ENCODE assay signal across 8 cellular contexts in the genomic region with DNA sequence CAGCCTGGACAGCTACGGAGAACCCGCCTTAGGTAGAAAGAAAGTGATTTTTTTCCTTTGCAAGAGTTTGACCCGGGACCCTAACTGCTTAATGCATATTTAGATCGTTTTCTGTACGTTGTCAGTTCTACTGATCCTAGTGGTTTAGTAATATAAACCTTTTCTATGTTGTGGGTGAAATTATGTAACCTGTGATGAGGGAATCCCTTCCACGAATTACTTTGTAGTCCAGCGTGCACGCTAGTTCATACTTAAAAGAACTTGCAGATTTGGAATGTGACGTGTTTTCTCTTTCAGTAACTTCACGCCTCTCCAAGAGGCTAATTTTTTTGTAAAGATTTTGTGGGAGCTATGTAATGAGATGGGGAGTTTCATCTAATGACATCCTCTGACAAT. TPM values are rescaled to one million over a fixed set of nuclear protein-coding genes. Genes with fewer than 3 reads are reported as not detected.
DNase-seq lines count a peak whose midpoint lies in the region; ATAC-seq and TF ChIP-seq lines count a peak whose summit lies in the region.

No MANE protein-coding gene starts in this region.

- no peaks in the 10 kb centered on the region for H3K9me3 ChIP-seq in T-helper 17 cell (ENCODE audit: control insufficient read depth, low read length, poor library complexity, severe bottlenecking)
- no peaks in the 10 kb centered on the region for H3K9me3 ChIP-seq in skeletal muscle satellite cell (replicated peaks; ENCODE audit: low read length)

- peaks cover 41% of the 10 kb centered on the region for H3K4me1 ChIP-seq in skeletal muscle satellite cell (ENCODE audit: control insufficient read depth, insufficient read depth, low read length)

- H3K27ac Mint-ChIP-seq in T-helper 17 cell: peak overlapping the region; percentile 96

- H3K4me3 ChIP-seq in foreskin fibroblast (ENCODE audit: low read depth in 1 of 2, low read length in 2 of 2): peak overlapping the region; percentile 91 to 99
- peak overlapping the region; percentile 99 for H3K4me3 ChIP-seq in skeletal muscle satellite cell (ENCODE audit: low read length)

- H3K4me1 Mint-ChIP-seq in T-helper 17 cell: peaks cover 27% of the 10 kb centered on the region

- peak; percentile 2 for ATAC-seq in GM18870 (IDR thresholded peaks at IDR 0.05; ENCODE audit: unreplicated experiment)
- peak; percentile 35 for ATAC-seq in T-helper 17 cell

- H3K4me2 ChIP-seq in skeletal muscle satellite cell (ENCODE audit: low read length): peak overlapping the region; percentile 89

- no peak for TF ChIP-seq CTCF in foreskin fibroblast (IDR thresholded peaks at IDR 0.05; ENCODE audit: low read depth, low read length)

- no peaks in the 10 kb centered on the region for H3K27me3 Mint-ChIP-seq in T-helper 17 cell

- no peak for DNase-seq in T-helper 17 cell
- DNase-seq in foreskin fibroblast: no peak
- no peak for DNase-seq in NCI-H2227 treated with DMSO at 0.1 percent for 48 hours (lab: John Stamatoyannopoulos, UW)
- no peak for DNase-seq in SHP77 treated with DMSO at 0.1 percent for 48 hours (lab: John Stamatoyannopoulos, UW)
- DNase-seq in NCI-H2081 treated with DMSO at 0.1 percent for 48 hours (lab: John Stamatoyannopoulos, UW): no peak
- DNase-seq in amniotic stem cell (lab: John Stamatoyannopoulos, UW): no peak

- H3K27me3 ChIP-seq in skeletal muscle satellite cell (ENCODE audit: control insufficient read depth, insufficient read depth, low read length): no peaks in the 10 kb centered on the region

- H3K9ac ChIP-seq in skeletal muscle satellite cell (ENCODE audit: low read depth, low read length): peak overlapping the region; percentile 97

- H3K36me3 Mint-ChIP-seq in T-helper 17 cell (ENCODE audit: low read depth): peaks cover 2% of the 10 kb centered on the region

- peaks cover 21% of the 10 kb centered on the region for H3K36me3 ChIP-seq in skeletal muscle satellite cell (ENCODE audit: insufficient read depth, low read length)

- H3K4me3 Mint-ChIP-seq in T-helper 17 cell: peak overlapping the region; percentile 98

RNA-seq across cellular contexts. Expression of a gene that starts 0.7 kb away (rescaled TPM):
- 10 to 100 TPM; 16.8 to 19.3 TPM for total RNA-seq in T-helper 17 cell
- 21.6 and 30.4 TPM in 2 replicates for total RNA-seq in skeletal muscle satellite cell (2012; rRNA removed)

RNA-seq across cellular contexts. Expression of a gene that starts 55.8 kb away (rescaled TPM):
- 1 to 10 TPM in 1 of 2 donors, under 1 TPM in 1; 0.96 to 2.5 TPM for total RNA-seq in T-helper 17 cell
- total RNA-seq in skeletal muscle satellite cell (2012; rRNA removed): 0.76 and 0.87 TPM in 2 replicates
